Comparison of ENCODE assay signal across 34 cellular contexts in the genomic region with DNA sequence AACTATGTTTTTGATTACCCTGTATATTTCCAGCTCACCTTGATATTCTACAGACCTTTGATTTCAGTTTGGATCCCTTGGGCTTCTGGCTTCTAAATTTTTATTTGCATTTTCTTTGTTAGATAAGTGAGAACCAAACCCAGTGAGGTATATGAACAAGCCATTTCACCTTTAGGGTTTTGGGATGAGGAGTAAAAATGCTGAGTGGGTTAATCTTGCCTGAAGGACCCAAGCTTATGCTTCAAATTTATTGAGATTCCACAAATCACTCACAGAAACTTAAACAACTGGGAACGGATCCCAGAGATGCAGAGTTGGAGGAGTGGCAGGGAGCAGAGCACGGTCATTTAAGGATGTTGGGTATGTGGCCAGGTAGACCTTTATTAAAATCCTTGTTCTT.
DNase-seq lines count a peak whose midpoint lies in the region; ATAC-seq, FAIRE-seq and TF ChIP-seq lines count a peak whose summit lies in the region.
"Had no signal": no experiment of that assay in that cellular context is flagged by ENCODE, and none has a peak within 500 bp of the region (broad histone marks: within the 10 kb centered on the region; RNA-seq: fewer than 3 reads in every experiment).

No MANE protein-coding gene starts in this region.

- H2BK120ac ChIP-seq in IMR-90 (ENCODE audit: low read depth, low read length): no peak overlapping the region

- TF ChIP-seq CTCF in cardiac muscle cell (IDR thresholded peaks at IDR 0.05; ENCODE audit: low read depth, low read length) (no peak), HepG2 (CRISPR knock-in tag; IDR thresholded peaks at IDR 0.05) (no peak), right lobe of liver (IDR thresholded peaks at IDR 0.05) (no peak), A549 (IDR thresholded peaks at IDR 0.05) (no peak), IMR-90 (conservative IDR thresholded peaks at IDR 0.05; ENCODE audit: low read depth, low read length) (no peak), dorsolateral prefrontal cortex (IDR thresholded peaks at IDR 0.05 in 54 of 56, conservative IDR thresholded peaks at IDR 0.05 in 2 of 56; ENCODE audit: low read depth in 1 of 56, partially characterized antibody in 56 of 56) (no peak)

- H3K4me3 ChIP-seq in cardiac muscle cell (no peak overlapping the region), right cardiac atrium (ENCODE audit: low read length) (no peak overlapping the region), HepG2 (replicated peaks in 1 of 3; ENCODE audit: insufficient read depth in 1 of 3, low read depth in 2 of 3, low read length in 3 of 3) (no peak overlapping the region), right lobe of liver (no peak overlapping the region), A549 (no peak overlapping the region), IMR-90 (ENCODE audit: insufficient read depth, low read depth, low read length) (no peak overlapping the region), dorsolateral prefrontal cortex (no peak overlapping the region)
- H3K4me3 ChIP-seq: BLaER1; BLaER1 treated with 17β-estradiol and CSF1 and Interleukin-3, amounts not matched to agents 10 nM and 100 nM had no signal

- TF ChIP-seq POLR2A in HepG2 (IDR thresholded peaks at IDR 0.05; ENCODE audit: insufficient read depth in 1 of 2, low read depth in 2 of 2, low read length in 2 of 2): no peak
- no peak for TF ChIP-seq POLR2A in right lobe of liver (IDR thresholded peaks at IDR 0.05)
- TF ChIP-seq POLR2A in A549 (IDR thresholded peaks at IDR 0.05; ENCODE audit: low read length): no peak
- no peak for TF ChIP-seq POLR2A in IMR-90 (IDR thresholded peaks at IDR 0.05; ENCODE audit: low read depth, low read length)

- H2BK5ac ChIP-seq in IMR-90 (ENCODE audit: low read depth, low read length, poor library complexity, severe bottlenecking): no peak overlapping the region

- no peak overlapping the region; the same call in 2 of the 3 replicates for H2BK15ac ChIP-seq in IMR-90 (ENCODE audit: low read depth, low read length)

- H3K27ac ChIP-seq in cardiac muscle cell: peak overlapping the region; percentile 87
- H3K27ac ChIP-seq in right cardiac atrium (ENCODE audit: low read length): no peak overlapping the region
- no peak overlapping the region for H3K27ac ChIP-seq in HepG2 (ENCODE audit: extremely low read length, insufficient read depth, low read length)
- no peak overlapping the region for H3K27ac ChIP-seq in right lobe of liver
- H3K27ac ChIP-seq in A549: no peak overlapping the region
- H3K27ac ChIP-seq in IMR-90 (ENCODE audit: insufficient read depth, low read length): no peak overlapping the region
- no peak overlapping the region for H3K27ac ChIP-seq in dorsolateral prefrontal cortex
- H3K27ac ChIP-seq: 22Rv1; BLaER1; BLaER1 treated with 17β-estradiol and CSF1 and Interleukin-3, amounts not matched to agents 10 nM and 100 nM; C4-2B had no signal

- no peak overlapping the region for H3K4ac ChIP-seq in IMR-90 (ENCODE audit: low read depth, low read length)

- no peak overlapping the region for H3K23ac ChIP-seq in IMR-90 (ENCODE audit: low read depth, low read length)

- no peak overlapping the region for H4K8ac ChIP-seq in IMR-90 (ENCODE audit: low read depth in 2 of 2, low read length in 2 of 2)

- no peak overlapping the region for H2AK9ac ChIP-seq in IMR-90 (replicated peaks; ENCODE audit: low read depth, low read length, poor library complexity)

- no peak overlapping the region for H3K56ac ChIP-seq in IMR-90 (ENCODE audit: extremely low read depth, insufficient read depth, low read length)

- H4K91ac ChIP-seq in IMR-90 (ENCODE audit: insufficient read depth, low read depth, low read length): no peak overlapping the region

- H2AFZ ChIP-seq in HepG2 (ENCODE audit: low read length) (no peak overlapping the region), IMR-90 (replicated peaks; ENCODE audit: low read length, poor library complexity) (no peak overlapping the region)

- dilution Hi-C loops in IMR-90 (cut with HindIII; ENCODE audit: low sequenced_read_pairs, unreplicated experiment): no loop called here

- no peak overlapping the region for H3K14ac ChIP-seq in IMR-90 (replicated peaks; ENCODE audit: low read depth, low read length)

- in situ Hi-C loops in HepG2 (cut with HindIII; ENCODE audit: extremely low pct_ligation_motif_present, low pct_unique_long_range_greater_than_20kb): no loop called here
- in situ Hi-C loops in IMR-90 (cut with MboI; ENCODE audit: low sequenced_read_pairs): no loop called here

- H3K9me3 ChIP-seq in cardiac muscle cell (ENCODE audit: low read depth): no peaks in the 10 kb centered on the region
- H3K9me3 ChIP-seq in right cardiac atrium (ENCODE audit: control insufficient read depth, low read length): no peaks in the 10 kb centered on the region
- no peaks in the 10 kb centered on the region; the same call in 1 of the 2 replicates for H3K9me3 ChIP-seq in HepG2 (ENCODE audit: low read length)
- no peaks in the 10 kb centered on the region for H3K9me3 ChIP-seq in right lobe of liver
- H3K9me3 ChIP-seq in A549: no peaks in the 10 kb centered on the region
- no peaks in the 10 kb centered on the region for H3K9me3 ChIP-seq in IMR-90 (ENCODE audit: control insufficient read depth, insufficient read depth, low read length)
- H3K9me3 ChIP-seq: BE2C, Caco-2 had no signal

- no TSS peak for BruUV-seq in HepG2 (replicated peaks; lab: Mats Ljungman, UMichigan)
- no TSS peak for BruUV-seq in IMR-90 (replicated peaks; lab: Mats Ljungman, UMichigan)

- no peak overlapping the region for H4K5ac ChIP-seq in IMR-90 (ENCODE audit: low read depth, low read length)

- H3K36me3 ChIP-seq in cardiac muscle cell: no peaks in the 10 kb centered on the region
- no peaks in the 10 kb centered on the region for H3K36me3 ChIP-seq in HepG2 (replicated peaks in 1 of 2; ENCODE audit: control insufficient read depth in 1 of 2, insufficient read depth in 2 of 2, low read length in 2 of 2)
- no peaks in the 10 kb centered on the region for H3K36me3 ChIP-seq in right lobe of liver
- no peaks in the 10 kb centered on the region for H3K36me3 ChIP-seq in IMR-90 (ENCODE audit: control insufficient read depth, insufficient read depth, low read length)
- H3K36me3 ChIP-seq: BE2C; BLaER1; BLaER1 treated with 17β-estradiol and CSF1 and Interleukin-3, amounts not matched to agents 10 nM and 100 nM had no signal

- no peaks in the 10 kb centered on the region for H3K9me1 ChIP-seq in IMR-90 (ENCODE audit: insufficient read depth, low read length)

- WGBS in right cardiac atrium: 82% methylated on average over 2 of the region's 2 CpGs
- 13% methylated on average over 2 of the region's 2 CpGs for WGBS in HepG2 (ENCODE audit: low lambda C conversion rate)
- WGBS in right lobe of liver (ENCODE audit: insufficient coverage, low coverage, low lambda C conversion rate, missing lambda C conversion rate): 65% methylated on average over 2 of the region's 2 CpGs
- WGBS in A549 (ENCODE audit: missing lambda C conversion rate): 2% methylated on average over 2 of the region's 2 CpGs
- no CpG with 5 or more reads among the region's 2 CpGs for WGBS in IMR-90 (ENCODE audit: extremely low coverage in 2 of 2, insufficient read length in 1 of 2), 2 experiments

- no peak overlapping the region for H3K4me2 ChIP-seq in HepG2 (ENCODE audit: low read depth, low read length)
- no peak overlapping the region for H3K4me2 ChIP-seq in A549
- H3K4me2 ChIP-seq in IMR-90 (ENCODE audit: low read depth, low read length): no peak overlapping the region
- H3K4me2 ChIP-seq: BLaER1; BLaER1 treated with 17β-estradiol and CSF1 and Interleukin-3, amounts not matched to agents 10 nM and 100 nM had no signal

- intact Hi-C loops in right cardiac atrium (cut with DNase I) (no loop called here), HepG2 (cut with micrococcal nuclease; ENCODE audit: unreplicated experiment) (no loop called here), right lobe of liver (cut with DNase I) (no loop called here), IMR-90 (cut with micrococcal nuclease) (no loop called here), dorsolateral prefrontal cortex (cut with DNase I) (no loop called here)

- POLR2A ChIA-PET in HepG2 (lab: Yijun Ruan, JAX): no interaction called here
- POLR2A ChIA-PET in A549 (lab: Yijun Ruan, JAX): no interaction called here
- POLR2A ChIA-PET in IMR-90 (lab: Charles Lee; ENCODE audit: unreplicated experiment): no interaction called here

- CTCF ChIA-PET in HepG2 (lab: Yijun Ruan, JAX; ENCODE audit: low intra/inter-chr PET ratio, low total read pairs) (no interaction called here), A549 (lab: Yijun Ruan, JAX) (no interaction called here), IMR-90 (lab: Yijun Ruan, JAX) (no interaction called here)

- H2BK20ac ChIP-seq in IMR-90 (ENCODE audit: low read depth, low read length): no peak overlapping the region

- peaks cover 25% of the 10 kb centered on the region for H3K4me1 ChIP-seq in cardiac muscle cell (ENCODE audit: low read depth)
- no peaks in the 10 kb centered on the region for H3K4me1 ChIP-seq in right cardiac atrium (ENCODE audit: control insufficient read depth, insufficient read depth, low read length)
- no peaks in the 10 kb centered on the region for H3K4me1 ChIP-seq in HepG2 (ENCODE audit: insufficient read depth, low read length)
- no peaks in the 10 kb centered on the region for H3K4me1 ChIP-seq in right lobe of liver
- H3K4me1 ChIP-seq in A549: no peaks in the 10 kb centered on the region
- no peaks in the 10 kb centered on the region for H3K4me1 ChIP-seq in IMR-90 (ENCODE audit: control insufficient read depth, insufficient read depth, low read length)
- H3K4me1 ChIP-seq: BE2C; BLaER1; BLaER1 treated with 17β-estradiol and CSF1 and Interleukin-3, amounts not matched to agents 10 nM and 100 nM; Caco-2 had no signal

- FAIRE-seq in HepG2 (lab: Jason Lieb, UNC): no peak
- FAIRE-seq in A549 (lab: Jason Lieb, UNC): no peak
- FAIRE-seq: A204.1, D721Med had no signal

- H3K27me3 ChIP-seq in cardiac muscle cell: no peaks in the 10 kb centered on the region
- H3K27me3 ChIP-seq in right cardiac atrium (ENCODE audit: control insufficient read depth, insufficient read depth): no peaks in the 10 kb centered on the region
- H3K27me3 ChIP-seq in HepG2 (ENCODE audit: control insufficient read depth in 1 of 2, insufficient read depth in 2 of 2, low read length in 2 of 2): no peaks in the 10 kb centered on the region
- H3K27me3 ChIP-seq in right lobe of liver: no peaks in the 10 kb centered on the region
- H3K27me3 ChIP-seq in IMR-90 (ENCODE audit: control insufficient read depth, insufficient read depth, low read length): no peaks in the 10 kb centered on the region
- peaks cover 0 to 6% (median 0%) of the 10 kb centered on the region in 45 donors for H3K27me3 ChIP-seq in dorsolateral prefrontal cortex
- H3K27me3 ChIP-seq: BE2C; BLaER1; BLaER1 treated with 17β-estradiol and CSF1 and Interleukin-3, amounts not matched to agents 10 nM and 100 nM had no signal

- no peak overlapping the region for H2AK5ac ChIP-seq in IMR-90 (ENCODE audit: low read depth, low read length)

- TF ChIP-seq RAD21 in HepG2 (CRISPR knock-in tag; IDR thresholded peaks at IDR 0.05) (no peak), A549 (conservative IDR thresholded peaks at IDR 0.05 in 1 of 2, IDR thresholded peaks at IDR 0.05 in 1 of 2) (no peak), IMR-90 (IDR thresholded peaks at IDR 0.05; ENCODE audit: low read length) (no peak)

- H3K79me1 ChIP-seq in IMR-90 (ENCODE audit: low read depth in 1 of 2, low read length in 2 of 2): no peaks in the 10 kb centered on the region

- DNase-seq in cardiac muscle cell (ENCODE audit: low read depth in 1 of 2, low spot score in 1 of 2) (no peak), right cardiac atrium (no peak), HepG2 (ENCODE audit: low spot score) (no peak), right lobe of liver (no peak), A549 (ENCODE audit: low read depth in 1 of 2, low spot score in 1 of 2) (no peak), IMR-90 (no peak), dorsolateral prefrontal cortex (no peak)
- no peak for DNase-seq in activated T-cell treated with anti-CD3 and anti-CD28 coated beads, Interleukin-2, amount 50 U/mL, for 1 hour
- DNase-seq: 8988T; ACHN; AML-193; BE2C; C1 segment of cervical spinal cord; Caco-2; Calu3; CD4-positive, alpha-beta memory T cell; CD4-positive, alpha-beta T cell; CD4-positive, CD25-positive, alpha-beta regulatory T cell; CD8-positive, alpha-beta memory T cell; CD8-positive, alpha-beta T cell; COR-L47; DMS 273 treated with DMSO at 0.1 percent for 48 hours; DMS153; DMS53; DMS79; DMS79 treated with DMSO at 0.1 percent for 48 hours; DND-41; EL had no signal

- no peak for ATAC-seq in right cardiac atrium
- ATAC-seq in HepG2: no peak
- no peak for ATAC-seq in right lobe of liver
- ATAC-seq in A549: no peak
- ATAC-seq in IMR-90 (ENCODE audit: low read depth): no peak
- ATAC-seq: CD8-positive, alpha-beta T cell had no signal

- no peak overlapping the region for H3K9ac ChIP-seq in HepG2 (ENCODE audit: insufficient read depth, low read depth, low read length)
- H3K9ac ChIP-seq in IMR-90 (ENCODE audit: low read depth, low read length): no peak overlapping the region
- H3K9ac ChIP-seq: BLaER1; BLaER1 treated with 17β-estradiol and CSF1 and Interleukin-3, amounts not matched to agents 10 nM and 100 nM had no signal

- H3K18ac ChIP-seq in IMR-90 (ENCODE audit: low read depth, low read length): no peak overlapping the region

- no peaks in the 10 kb centered on the region for H3K79me2 ChIP-seq in HepG2 (ENCODE audit: insufficient read depth, low read length)

- TF ChIP-seq EP300 in HepG2 (IDR thresholded peaks at IDR 0.05; ENCODE audit: low read depth in 2 of 2, low read length in 2 of 2) (no peak), HepG2 (CRISPR knock-in tag; IDR thresholded peaks at IDR 0.05; ENCODE audit: borderline replicate concordance) (no peak), A549 (IDR thresholded peaks at IDR 0.05) (no peak)

- no peaks in the 10 kb centered on the region for H4K20me1 ChIP-seq in HepG2 (ENCODE audit: insufficient read depth, low read length)
- no peaks in the 10 kb centered on the region for H4K20me1 ChIP-seq in IMR-90 (ENCODE audit: insufficient read depth, low read length)
- H4K20me1 ChIP-seq: BLaER1; BLaER1 treated with 17β-estradiol and CSF1 and Interleukin-3, amounts not matched to agents 10 nM and 100 nM had no signal
